In genomic region chr22:36419912-36420882, GRCh38 we compare ENCODE assay signal across 1 cellular context.
TF ChIP-seq lines count a peak whose summit lies in the region.

No MANE protein-coding gene starts in this region.

TF ChIP-seq in GM23338, 12 proteins besides CTCF, POLR2A, EP300 and RAD21 (continued from another document):
- TF ChIP-seq ZNF462 (CRISPR knock-in tag; IDR thresholded peaks at IDR 0.05) (no peak), ZNF114 (CRISPR knock-in tag; IDR thresholded peaks at IDR 0.05) (no peak), EZH2phosphoT487 (IDR thresholded peaks at IDR 0.05; ENCODE audit: unreplicated experiment) (no peak), STAT1 (IDR thresholded peaks at IDR 0.05; ENCODE audit: unreplicated experiment) (no peak), ZNF331 (CRISPR knock-in tag; IDR thresholded peaks at IDR 0.05; ENCODE audit: low read depth) (no peak)
